In the genomic region with DNA sequence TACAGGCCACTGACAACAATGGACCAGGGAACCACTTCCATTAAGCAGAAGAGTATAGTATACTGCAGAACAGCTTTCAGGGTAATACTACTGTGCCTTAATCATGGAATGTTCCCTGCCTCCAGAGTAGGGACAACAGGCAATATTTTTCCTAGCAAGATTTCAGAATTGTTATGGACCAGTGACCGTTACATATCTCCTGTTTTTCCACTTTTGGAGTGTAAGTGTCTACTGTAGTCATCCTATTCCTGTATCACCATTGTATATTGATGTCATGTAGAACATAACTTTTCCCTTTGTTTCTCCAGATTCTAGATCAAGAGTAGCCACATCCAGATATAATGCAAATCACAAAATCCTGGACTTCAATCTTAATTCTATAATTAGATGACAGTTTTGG, we compare ENCODE assay signal across 12 cellular contexts. TPM values are rescaled to one million over a fixed set of nuclear protein-coding genes. Genes with fewer than 3 reads are reported as not detected.
"Had no signal": no experiment of that assay in that cellular context is flagged by ENCODE, and none has a peak within 500 bp of the region (broad histone marks: within the 10 kb centered on the region; RNA-seq: fewer than 3 reads in every experiment).

No MANE protein-coding gene starts in this region.

- H3K9ac ChIP-seq: GM23248 had no signal

- H3K9me3 ChIP-seq: HAP-1 had no signal

- H2AFZ ChIP-seq: GM23248, GM23338 had no signal

- H3K4me3 ChIP-seq: GM23248, GM23338, HAP-1 had no signal

- DNase-seq: GM23248, GOT3, H7, H9, HCEC 1CT, HFFc6 had no signal

- ATAC-seq: GM23338, HCT116 had no signal

- H3K36me3 ChIP-seq: HAP-1 had no signal

- H3K4me2 ChIP-seq: GM23338 had no signal

- FAIRE-seq: H1, H54 had no signal

- H3K4me1 ChIP-seq: HAP-1 had no signal

- H3K27ac ChIP-seq: GM23248 had no signal

RNA-seq across cellular contexts. Expression of a gene that starts 1.9 kb away (rescaled TPM):
- total RNA-seq: GM23248, GM23338, H1, H4, H7, H9, HFFc6 had no signal
- polyA plus RNA-seq: GM23248, GM23338, H1 had no signal

RNA-seq across cellular contexts. Expression of a gene that starts 16.1 kb away (rescaled TPM):
- total RNA-seq: GM23248, GM23338, H1, H4, H7, H9 had no signal
- polyA plus RNA-seq: GM23248, GM23338 had no signal
